ENCODE assay signal across 20 cellular contexts in the genomic region with DNA sequence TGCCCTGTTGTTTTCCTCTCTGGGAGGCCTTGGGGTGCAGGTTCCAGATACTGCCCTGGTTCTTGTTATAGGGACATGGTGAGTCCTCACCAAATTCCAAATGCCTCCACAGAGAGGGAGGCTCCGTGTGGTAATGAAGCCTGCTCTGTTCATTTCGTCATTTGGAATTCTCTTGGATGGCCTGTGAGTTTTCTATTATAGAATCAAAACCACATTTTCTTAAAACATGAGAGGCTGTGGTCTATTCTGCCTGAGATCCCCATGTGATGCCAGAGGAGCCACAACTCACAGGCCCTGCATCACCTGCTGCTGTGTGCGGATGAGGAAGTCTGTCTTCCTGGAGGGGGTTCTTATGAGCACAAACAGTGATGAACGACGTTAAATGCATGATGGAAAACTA.
"Had no signal": no experiment of that assay in that cellular context is flagged by ENCODE, and none has a peak within 500 bp of the region (broad histone marks: within the 10 kb centered on the region; RNA-seq: fewer than 3 reads in every experiment).

No MANE protein-coding gene starts in this region.

- H3K9me3 ChIP-seq: adrenal gland, body of pancreas, colonic mucosa, left ventricle myocardium inferior, tibial nerve had no signal

- H3K27ac ChIP-seq: adrenal gland, body of pancreas, colonic mucosa, left ventricle myocardium inferior, spleen, tibial nerve had no signal

- ATAC-seq: activated T-cell treated with anti-CD3 and anti-CD28 coated beads, Interleukin-2, amount 50 U/mL, for 72 hours; body of pancreas; right cardiac atrium had no signal

- DNase-seq: activated CD4-positive, alpha-beta T cell treated with anti-CD3 and anti-CD28 coated beads for 4 hours; activated CD4-positive, alpha-beta T cell treated with anti-CD3 and anti-CD28 coated beads, Interleukin-2, amount 50 U/mL, for 4 hours; activated naive CD4-positive, alpha-beta T cell treated with Interleukin-2 at 50 U/mL for 16 hours; activated T-cell treated with anti-CD3 and anti-CD28 coated beads for 4 hours; activated T-cell treated with anti-CD3 and anti-CD28 coated beads, Interleukin-2, amount 50 U/mL, for 72 hours; adrenal gland; aorta; body of pancreas; cerebellar nuclear complex; colonic mucosa; effector memory CD4-positive, alpha-beta T cell; erythroblast; left ventricle myocardium inferior; mesendoderm; posterior cingulate gyrus; right cardiac atrium; spleen; stimulated activated naive CD4-positive, alpha-beta T cell treated with Interleukin-2 at 50 U/mL for 16 hours had no signal

- H3K4me1 ChIP-seq: adrenal gland, body of pancreas, colonic mucosa, left ventricle myocardium inferior, spleen, tibial nerve had no signal

- H3K4me3 ChIP-seq: adrenal gland, body of pancreas, colonic mucosa, left ventricle myocardium inferior, lung, spleen, tibial nerve had no signal

- H3K27me3 ChIP-seq: adrenal gland, colonic mucosa, spleen, tibial nerve had no signal

- H3K36me3 ChIP-seq: adrenal gland, colonic mucosa, left ventricle myocardium inferior, spleen, tibial nerve had no signal
